8 cellular contexts compared by ENCODE assay signal in genomic region chr20:64079273-64080012, GRCh38. TPM values are rescaled to one million over a fixed set of nuclear protein-coding genes. Genes with fewer than 3 reads are reported as not detected.
DNase-seq lines count a peak whose midpoint lies in the region; ATAC-seq and TF ChIP-seq lines count a peak whose summit lies in the region.

RGS19 (minus strand) TSS chr20:64079518; CDS start chr20:64076886, 2,632 bp downstream.

- peaks cover 8% of the 10 kb centered on the region; the same call in 1 of the 2 replicates for H3K4me1 Mint-ChIP-seq in HFFc6 (ENCODE audit: low read depth)

- peaks cover 13% of the 10 kb centered on the region for H3K27me3 Mint-ChIP-seq in HFFc6 (ENCODE audit: insufficient read depth)

- ATAC-seq in left colon: peak; percentile 59

- no peaks in the 10 kb centered on the region for H3K36me3 Mint-ChIP-seq in HFFc6 (ENCODE audit: low read depth)

- TF ChIP-seq CTCF in GM10248 (IDR thresholded peaks at IDR 0.05; ENCODE audit: control extremely low read depth, extremely low read depth, low read depth, missing control alignments): no peak
- peak; percentile 28; the same call in 1 of the 2 replicates for TF ChIP-seq CTCF in HFFc6 (IDR thresholded peaks at IDR 0.05)
- no peak for TF ChIP-seq CTCF in coronary artery (IDR thresholded peaks at IDR 0.05)

- peak within 1 kb of the TSS; percentile 89 for H3K4me3 Mint-ChIP-seq in HFFc6

- CTCF ChIA-PET in GM10248 (lab: Yijun Ruan, JAX): interaction anchor here (1.6 to 3.7 kb wide), 5 partner anchors 10 to 41 kb away, joined by 3 to 24 read pairs (median 6); no protein-coding TSS in a partner anchor

- POLR2A ChIA-PET in GM10248 (lab: Yijun Ruan, JAX): interaction anchor here (0.6 kb wide), 2 partner anchors 109 to 537 kb away, joined by 5 to 6 read pairs; no protein-coding TSS in a partner anchor

- H3K4me3 ChIP-seq in coronary artery: peak within 1 kb of the TSS; percentile 80

- H3K27ac ChIP-seq in coronary artery: peak within 1 kb of the TSS; percentile 58 to 92

- intact Hi-C loops in left colon (cut with DNase I, micrococcal nuclease): no loop called here

- 0 out of 2 replicates have a peak within 1 kb of the TSS, but pooled peaks have one; percentile 13 for H3K27ac Mint-ChIP-seq in HFFc6

- DNase-seq in GM10248 (ENCODE audit: extremely low spot score) (peak; percentile 92), HFFc6 (no peak), NCI-H2196 treated with DMSO at 0.1 percent for 48 hours (lab: John Stamatoyannopoulos, UW; ENCODE audit: unreplicated experiment) (peak; percentile 64), coronary artery (ENCODE audit: low spot score) (no peak), left colon (peak; percentile 59 to 77), T1000 (lab: John Stamatoyannopoulos, UW) (no peak)
- DNase-seq in activated CD4-positive, alpha-beta T cell treated with anti-CD3 and anti-CD28 coated beads for 1 hour: peak; percentile 47
- peak; percentile 56 for DNase-seq in stimulated activated CD4-positive, alpha-beta T cell treated with anti-CD3 and anti-CD28 coated beads, Interleukin-2, amount 100 ng/mL, for 4 hours (ENCODE audit: low read depth)

- no peaks in the 10 kb centered on the region for H3K9me3 Mint-ChIP-seq in HFFc6

RNA-seq across cellular contexts. Expression of gene RGS19, which starts in this region (rescaled TPM):
- 10 to 100 TPM; 11.0 to 16.3 (median 12.9) TPM for total RNA-seq in HFFc6 (2021; fragmentation: NEBNext Ultra II Directional; extraction: Animal tissue kit (Norgen Biotek cat#: 25700))
- total RNA-seq in left colon: 1 to 10 TPM; 3.4 to 5.9 TPM

Comparison
In these comparisons a context has a peak if more than half of its experiments do, and no peak if none do; other contexts are left out.
1. DNase-seq: peak in GM10248 (single experiment), NCI-H2196 treated with DMSO at 0.1 percent for 48 hours (single experiment), activated CD4-positive, alpha-beta T cell treated with anti-CD3 and anti-CD28 coated beads for 1 hour (single experiment), left colon (2 of 2) and stimulated activated CD4-positive, alpha-beta T cell treated with anti-CD3 and anti-CD28 coated beads, Interleukin-2, amount 100 ng/mL, for 4 hours (single experiment); none in HFFc6 (single experiment), coronary artery (single experiment) and T1000 (single experiment).